1 cellular context compared by ENCODE assay signal in the genomic region with DNA sequence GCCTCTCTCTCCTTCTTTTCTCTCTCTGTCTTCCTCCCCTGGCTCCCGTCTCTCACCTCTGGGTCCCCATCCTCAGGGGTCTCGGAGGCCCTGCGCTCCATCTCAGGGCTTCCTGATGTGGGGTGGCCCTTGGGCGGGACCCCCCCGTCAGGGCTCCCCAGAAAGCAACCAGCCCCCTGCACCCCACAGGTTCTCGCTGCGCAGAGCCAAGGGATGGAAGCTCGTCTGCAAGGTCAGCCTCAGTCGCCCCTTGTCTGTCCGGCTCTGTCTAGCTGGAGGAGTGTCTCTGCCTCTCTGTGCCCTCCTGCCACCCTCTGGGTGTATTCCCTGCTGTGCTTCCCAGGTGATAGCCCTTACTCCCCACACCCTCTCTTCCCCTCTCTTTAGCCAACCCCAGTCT.
TF ChIP-seq lines count a peak whose summit lies in the region.

A gene with protein sequence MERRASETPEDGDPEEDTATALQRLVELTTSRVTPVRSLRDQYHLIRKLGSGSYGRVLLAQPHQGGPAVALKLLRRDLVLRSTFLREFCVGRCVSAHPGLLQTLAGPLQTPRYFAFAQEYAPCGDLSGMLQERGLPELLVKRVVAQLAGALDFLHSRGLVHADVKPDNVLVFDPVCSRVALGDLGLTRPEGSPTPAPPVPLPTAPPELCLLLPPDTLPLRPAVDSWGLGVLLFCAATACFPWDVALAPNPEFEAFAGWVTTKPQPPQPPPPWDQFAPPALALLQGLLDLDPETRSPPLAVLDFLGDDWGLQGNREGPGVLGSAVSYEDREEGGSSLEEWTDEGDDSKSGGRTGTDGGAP (minus strand): TSS at position 101 of the 400 bp plus-strand sequence. CDS start 0 bp downstream, at position 101.

TF ChIP-seq in H1, 55 proteins besides CTCF, POLR2A, EP300 and RAD21:
- TF ChIP-seq TCF12 (IDR thresholded peaks at IDR 0.05; ENCODE audit: low read depth, low read length) (no peak), PHF8 (conservative IDR thresholded peaks at IDR 0.05; ENCODE audit: low read depth, low read length) (no peak), NANOG (IDR thresholded peaks at IDR 0.05; ENCODE audit: insufficient read depth, low read depth, low read length, poor library complexity, severe bottlenecking) (no peak), SRF (IDR thresholded peaks at IDR 0.05; ENCODE audit: low read depth, low read length) (no peak), KDM4A (IDR thresholded peaks at IDR 0.05; ENCODE audit: low read depth, low read length, severe bottlenecking) (no peak), EGR1 (IDR thresholded peaks at IDR 0.05; ENCODE audit: borderline replicate concordance, low read depth, low read length) (no peak), KDM1A (IDR thresholded peaks at IDR 0.05; ENCODE audit: borderline replicate concordance, low read length) (no peak), CTBP2 (IDR thresholded peaks at IDR 0.05; ENCODE audit: borderline replicate concordance, insufficient read depth, insufficient read length, low read length) (no peak), RXRA (IDR thresholded peaks at IDR 0.05; ENCODE audit: insufficient read depth, low read depth, low read length) (no peak), JUN (IDR thresholded peaks at IDR 0.05; ENCODE audit: low read depth, low read length) (no peak)
